Comparison of ENCODE assay signal across 30 cellular contexts in the genomic region with DNA sequence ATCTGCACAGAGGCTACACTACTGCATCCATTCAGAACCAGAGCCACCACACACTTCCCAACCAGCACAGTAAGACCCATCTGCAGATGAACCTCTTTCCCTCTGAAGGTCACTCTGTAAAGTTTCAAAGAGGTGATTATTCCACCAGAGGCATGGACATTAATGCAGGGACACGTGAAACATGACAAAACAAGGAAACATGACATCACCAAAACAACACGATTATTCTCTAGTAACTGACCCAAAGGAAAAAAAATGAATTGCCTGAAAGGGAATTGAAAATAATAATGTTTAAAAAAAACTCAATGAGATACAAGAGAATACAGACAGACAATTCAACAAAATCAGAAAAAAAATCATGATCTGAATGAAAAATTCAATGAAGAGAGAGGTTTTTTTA.
"Had no signal": no experiment of that assay in that cellular context is flagged by ENCODE, and none has a peak within 500 bp of the region (broad histone marks: within the 10 kb centered on the region; RNA-seq: fewer than 3 reads in every experiment).

No MANE protein-coding gene starts in this region.

- H3K9me3 ChIP-seq: ovary, psoas muscle, testis, tibial artery, transverse colon, upper lobe of right lung, uterus had no signal

- H3K36me3 ChIP-seq: neural progenitor cell, ovary, spleen, suprapubic skin, tibial artery, transverse colon, upper lobe of right lung, uterus had no signal

- H3K27me3 Mint-ChIP-seq: progenitor cell of endocrine pancreas; stimulated activated memory B cell treated with anti-CD40 and anti-IgM and Interleukin-4, amounts not matched to agents 10 μg/mL and 1 μg/mL and 100 μg/mL, for 72 hours; stimulated activated naive CD8-positive, alpha-beta T cell treated with anti-CD3 and anti-CD28 coated beads, Interleukin-15, amount 100 ng/mL, for 72 hours; type B pancreatic cell had no signal

- H3K27ac Mint-ChIP-seq: natural killer cell; nephron; neural progenitor cell; progenitor cell of endocrine pancreas; stimulated activated memory B cell treated with anti-CD40 and anti-IgM and Interleukin-4, amounts not matched to agents 10 μg/mL and 1 μg/mL and 100 μg/mL, for 72 hours; stimulated activated naive CD8-positive, alpha-beta T cell treated with anti-CD3 and anti-CD28 coated beads, Interleukin-15, amount 100 ng/mL, for 72 hours; type B pancreatic cell had no signal

- H3K4me2 ChIP-seq: neural progenitor cell, smooth muscle cell had no signal

- H3K9ac ChIP-seq: neural progenitor cell, parathyroid adenoma had no signal

- H3K9me3 Mint-ChIP-seq: nephron, neural progenitor cell, type B pancreatic cell had no signal

- H3K4me3 ChIP-seq: neural progenitor cell, ovary, psoas muscle, skin epidermis, smooth muscle cell, spleen, suprapubic skin, testis, tibial artery, transverse colon, upper lobe of right lung, uterus had no signal

- H3K27me3 ChIP-seq: neural progenitor cell, ovary, spleen, suprapubic skin, testis, tibial artery, transverse colon, upper lobe of right lung, uterus had no signal

- H2AFZ ChIP-seq: neural progenitor cell, parathyroid adenoma had no signal

- H3K4me1 ChIP-seq: neural progenitor cell, parathyroid adenoma, psoas muscle, spleen, suprapubic skin, testis, tibial artery, transverse colon, upper lobe of right lung, uterus had no signal

- H3K36me3 Mint-ChIP-seq: neural progenitor cell; stimulated activated memory B cell treated with anti-CD40 and anti-IgM and Interleukin-4, amounts not matched to agents 10 μg/mL and 1 μg/mL and 100 μg/mL, for 72 hours; type B pancreatic cell had no signal

- ATAC-seq: natural killer cell; psoas muscle; right cardiac atrium; sciatic nerve; stimulated activated memory B cell treated with anti-CD40 and anti-IgM and Interleukin-4, amounts not matched to agents 10 μg/mL and 1 μg/mL and 100 μg/mL, for 72 hours; stimulated activated naive CD8-positive, alpha-beta T cell treated with anti-CD3 and anti-CD28 coated beads, Interleukin-15, amount 100 ng/mL, for 72 hours; stimulated activated naive CD8-positive, alpha-beta T cell treated with anti-CD3 and anti-CD28 coated beads, Interleukin-15, Interleukin-2, amounts not matched to agents 100 U/mL and 50 U/mL, for 24 hours had no signal

- H3K27ac ChIP-seq: neural progenitor cell, ovary, parathyroid adenoma, psoas muscle, skin epidermis, spleen, suprapubic skin, testis, tibial artery, transverse colon, upper lobe of right lung, uterus had no signal

- H3K79me2 ChIP-seq: parathyroid adenoma had no signal

- H3K4me1 Mint-ChIP-seq: natural killer cell; nephron; neural progenitor cell; stimulated activated memory B cell treated with anti-CD40 and anti-IgM and Interleukin-4, amounts not matched to agents 10 μg/mL and 1 μg/mL and 100 μg/mL, for 72 hours; stimulated activated naive CD8-positive, alpha-beta T cell treated with anti-CD3 and anti-CD28 coated beads, Interleukin-15, amount 100 ng/mL, for 72 hours had no signal

- H3K4me3 Mint-ChIP-seq: natural killer cell; nephron; neural progenitor cell; stimulated activated memory B cell treated with anti-CD40 and anti-IgM and Interleukin-4, amounts not matched to agents 10 μg/mL and 1 μg/mL and 100 μg/mL, for 72 hours; stimulated activated naive CD8-positive, alpha-beta T cell treated with anti-CD3 and anti-CD28 coated beads, Interleukin-15, amount 100 ng/mL, for 72 hours; type B pancreatic cell had no signal

- DNase-seq: natural killer cell; occipital lobe; ovary; psoas muscle; right cardiac atrium; spleen; stimulated activated CD4-positive, alpha-beta T cell treated with anti-CD3 and anti-CD28 coated beads, Interleukin-12 subunit alpha, Interleukin-12 subunit beta, amount 100 ng/mL, for 4 hours; stimulated activated CD4-positive, alpha-beta T cell treated with anti-CD3 and anti-CD28 coated beads, Interleukin-1b, Interleukin-23, amount 100 ng/mL, for 48 hours; stimulated activated CD4-positive, alpha-beta T cell treated with anti-CD3 and anti-CD28 coated beads, Interleukin-4, amount 100 ng/mL, for 1 hour; stimulated activated CD4-positive, alpha-beta T cell treated with anti-CD3 and anti-CD28 coated beads, Interleukin-4, amount 100 ng/mL, for 4 hours; stimulated activated CD8-positive, alpha-beta memory T cell treated with anti-CD3 and anti-CD28 coated beads, Interleukin-4, amount 100 ng/mL, for 48 hours; stimulated activated naive CD4-positive, alpha-beta T cell; stimulated activated naive CD8-positive, alpha-beta T cell treated with anti-CD3 and anti-CD28 coated beads, Interleukin-15, amount 100 ng/mL, for 72 hours; stimulated activated naive CD8-positive, alpha-beta T cell treated with anti-CD3 and anti-CD28 coated beads, Interleukin-15, Interleukin-2, amounts not matched to agents 100 U/mL and 50 U/mL, for 24 hours; substantia nigra; testis; tibial artery; transverse colon; upper lobe of right lung; uterus had no signal
